20 cellular contexts compared by ENCODE assay signal in the genomic region with DNA sequence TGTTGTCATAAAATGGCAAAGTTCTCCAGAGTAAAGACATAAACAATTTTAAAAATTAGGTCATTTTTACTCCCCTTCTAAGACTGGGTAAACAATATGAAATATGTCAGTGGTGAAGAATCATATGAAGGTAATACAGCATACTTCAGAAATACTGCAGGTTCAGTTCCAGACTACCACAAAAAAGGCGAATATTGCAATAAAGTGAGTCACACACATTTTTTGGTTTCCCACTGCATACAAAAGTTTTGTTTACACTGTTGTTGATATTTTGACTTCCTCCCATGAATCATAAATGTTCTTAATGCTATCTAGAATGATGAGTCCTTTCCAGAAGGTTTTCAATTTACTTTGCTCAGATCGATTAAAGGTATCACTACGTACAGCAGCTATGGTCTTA.
"Had no signal": no experiment of that assay in that cellular context is flagged by ENCODE, and none has a peak within 500 bp of the region (broad histone marks: within the 10 kb centered on the region; RNA-seq: fewer than 3 reads in every experiment).

No MANE protein-coding gene starts in this region.

- H3K27ac ChIP-seq: brain microvascular endothelial cell, left ventricle myocardium inferior, tibial artery, vagina had no signal

- H3K27me3 ChIP-seq: brain microvascular endothelial cell, tibial artery, vagina had no signal

- DNase-seq: activated CD4-positive, alpha-beta T cell treated with anti-CD3 and anti-CD28 coated beads, Interleukin-2, amount 10 ng/mL, durations not matched to agents 24 days and 14 days; activated CD4-positive, CD25-positive, alpha-beta regulatory T cell; activated CD8-positive, alpha-beta memory T cell treated with anti-CD3 and anti-CD28 coated beads, Interleukin-2, amount 50 U/mL, for 4 hours; activated CD8-positive, alpha-beta T cell treated with anti-CD3 and anti-CD28 coated beads, Interleukin-2, amount 10 ng/mL, durations not matched to agents 7 days and 5 days; activated effector memory CD4-positive, alpha-beta T cell treated with anti-CD3 and anti-CD28 coated beads, Interleukin-2, amount 50 U/mL, for 16 hours; activated T-cell treated with anti-CD3 and anti-CD28 coated beads, Interleukin-2, amount 50 U/mL, for 48 hours; amygdala; brain microvascular endothelial cell; dermis blood vessel endothelial cell; effector memory CD8-positive, alpha-beta T cell; hippocampal formation; left ventricle myocardium inferior; posterior cingulate gyrus; stimulated activated CD4-positive, alpha-beta T cell treated with anti-CD3 and anti-CD28 coated beads, Interleukin-15, amount 100 ng/mL, for 24 hours; stimulated activated CD4-positive, alpha-beta T cell treated with anti-CD3 and anti-CD28 coated beads, Interleukin-4, amount 100 ng/mL, for 1 hour; stimulated activated naive CD4-positive, alpha-beta T cell; tibial artery had no signal

- H3K9me3 ChIP-seq: left ventricle myocardium inferior, tibial artery, vagina had no signal

- ATAC-seq: activated CD8-positive, alpha-beta T cell treated with anti-CD3 and anti-CD28 coated beads, Interleukin-2, amount 10 ng/mL, durations not matched to agents 7 days and 5 days; activated naive CD4-positive, alpha-beta T cell treated with anti-CD3 and anti-CD28 coated beads, Interleukin-2, amount 50 U/mL, for 72 hours; effector memory CD8-positive, alpha-beta T cell; natural killer cell treated with Interleukin-12 subunit alpha and Interleukin-12 subunit beta and Interleukin-15 and Interleukin-18, amount 100 ng/mL, for 72 hours had no signal

- H3K4me3 ChIP-seq: left ventricle myocardium inferior, tibial artery, vagina had no signal

- H3K4me1 ChIP-seq: tibial artery, vagina had no signal
